1 cellular context compared by ENCODE assay signal in genomic region chr19:7214329-7215089, GRCh38.
TF ChIP-seq lines count a peak whose summit lies in the region.

No MANE protein-coding gene starts in this region.

TF ChIP-seq in HepG2, 621 proteins besides CTCF, POLR2A, EP300 and RAD21 (continued from another document):
- no peak for TF ChIP-seq ZBTB40 (IDR thresholded peaks at IDR 0.05)
- peak; percentile 25; the same call in 1 of the 2 replicates for TF ChIP-seq ZBTB40 (CRISPR knock-in tag; IDR thresholded peaks at IDR 0.05)
- no peak for TF ChIP-seq ZNF674 (CRISPR knock-in tag; IDR thresholded peaks at IDR 0.05; ENCODE audit: low read depth)
- TF ChIP-seq ZBTB21 (CRISPR knock-in tag; IDR thresholded peaks at IDR 0.05), result no peak
- TF ChIP-seq ZZZ3 (CRISPR knock-in tag; IDR thresholded peaks at IDR 0.05; ENCODE audit: borderline replicate concordance), result no peak
- TF ChIP-seq CEBPB (IDR thresholded peaks at IDR 0.05; ENCODE audit: borderline replicate concordance, low read depth, low read length), result peak; percentile 61
- no peak for TF ChIP-seq ZNF556 (CRISPR knock-in tag; IDR thresholded peaks at IDR 0.05; ENCODE audit: borderline replicate concordance)
- TF ChIP-seq MTA3 (CRISPR knock-in tag; IDR thresholded peaks at IDR 0.05), result no peak
TF ChIP-seq in HepG2: peak in this region for 136.
